Comparison of ENCODE assay signal across 13 cellular contexts in the genomic region with DNA sequence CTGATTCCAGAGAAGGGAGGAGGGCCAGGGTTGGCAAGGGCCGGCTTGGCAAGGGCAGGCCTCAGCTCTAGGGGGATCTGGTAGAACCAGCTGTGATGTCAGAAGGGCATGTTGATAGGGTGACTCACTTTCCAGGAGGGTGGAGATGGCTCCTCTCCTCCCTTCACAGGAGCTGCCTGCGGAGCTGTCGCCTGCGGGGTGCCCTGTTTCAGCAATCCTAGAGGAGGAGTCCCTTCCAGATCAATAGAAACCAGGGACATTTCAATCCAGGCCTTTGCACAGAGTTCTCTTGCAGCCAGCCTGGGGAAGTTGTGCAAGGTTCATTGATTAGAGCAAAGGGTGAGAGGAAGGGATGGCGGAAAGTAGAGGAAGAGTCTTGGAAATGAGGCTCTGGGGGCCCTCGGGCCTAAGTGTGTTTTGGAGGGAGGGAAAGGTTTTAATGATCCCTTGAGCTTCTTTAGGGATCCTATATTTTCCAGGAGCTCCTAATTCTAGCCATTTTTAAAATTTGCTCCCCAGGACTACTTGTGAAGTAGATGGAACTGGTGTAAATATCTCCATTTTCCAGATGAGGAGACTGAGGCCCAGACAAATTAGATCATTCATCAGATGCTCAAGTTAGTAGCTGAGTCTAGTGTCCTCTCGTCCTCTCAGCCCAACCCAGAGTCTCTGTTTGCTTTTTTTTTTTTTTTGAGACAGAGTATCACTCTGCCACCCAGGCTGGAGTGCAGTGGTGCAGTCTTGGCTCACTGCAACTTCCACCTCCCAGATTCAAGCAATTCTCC. TPM values are rescaled to one million over a fixed set of nuclear protein-coding genes. Genes with fewer than 3 reads are reported as not detected.
A peak's percentile ranks its signal among the peaks of the same experiment; 100 is the strongest.
DNase-seq lines count a peak whose midpoint lies in the region; ATAC-seq, FAIRE-seq and TF ChIP-seq lines count a peak whose summit lies in the region.
"Had no signal": no experiment of that assay in that cellular context is flagged by ENCODE, and none has a peak within 500 bp of the region (broad histone marks: within the 10 kb centered on the region; RNA-seq: fewer than 3 reads in every experiment).

No MANE protein-coding gene starts in this region.

- H2AFZ ChIP-seq in mammary epithelial cell (ENCODE audit: low read depth, low read length) = peak overlapping the region; percentile 27
- no peak overlapping the region for H2AFZ ChIP-seq in HepG2 (ENCODE audit: low read length)

- TF ChIP-seq CTCF in mammary epithelial cell (conservative IDR thresholded peaks at IDR 0.05 in 1 of 2, IDR thresholded peaks at IDR 0.05 in 1 of 2; ENCODE audit: extremely low read depth in 1 of 2, insufficient read depth in 1 of 2, low read depth in 1 of 2, low read length in 2 of 2) (no peak), HepG2 (CRISPR knock-in tag; IDR thresholded peaks at IDR 0.05) (no peak)

- H3K9ac ChIP-seq in mammary epithelial cell (ENCODE audit: insufficient read depth, low read length) (no peak overlapping the region), HepG2 (ENCODE audit: insufficient read depth, low read depth, low read length) (no peak overlapping the region)
- H3K9ac ChIP-seq: BLaER1 treated with 17β-estradiol and CSF1 and Interleukin-3, amounts not matched to agents 10 nM and 100 nM had no signal

- H3K27me3 ChIP-seq in mammary epithelial cell (ENCODE audit: insufficient read depth, low read length) = no peaks in the 10 kb centered on the region
- peaks cover 0 to 5% of the 10 kb centered on the region in 2 experiments; a peak in 1 of 5 replicates for H3K27me3 ChIP-seq in HepG2 (ENCODE audit: control insufficient read depth in 1 of 2, insufficient read depth in 2 of 2, low read length in 2 of 2)
- H3K27me3 ChIP-seq: BLaER1 treated with 17β-estradiol and CSF1 and Interleukin-3, amounts not matched to agents 10 nM and 100 nM had no signal

- DNase-seq in AG08396 (ENCODE audit: low spot score) (peak; percentile 33), HK-2 (ENCODE audit: unreplicated experiment) (peak; percentile 18), mammary epithelial cell (peak; percentile 50), HepG2 (ENCODE audit: low spot score) (peak; percentile 51), NCI-H2081 treated with DMSO at 0.1 percent for 48 hours (lab: John Stamatoyannopoulos, UW) (no peak), D341Med (ENCODE audit: low spot score) (no peak)
- DNase-seq: activated CD4-positive, alpha-beta T cell treated with anti-CD3 and anti-CD28 coated beads for 36 hours; erythroblast; NCI-H1436; NK-92 treated with Interleukin-12 subunit alpha and Interleukin-12 subunit beta, amount 100 ng/mL, for 24 hours had no signal

- intact Hi-C loops in mammary epithelial cell (cut with micrococcal nuclease) = no loop called here
- intact Hi-C loops in HepG2 (cut with micrococcal nuclease; ENCODE audit: unreplicated experiment) = no loop called here

- no peaks in the 10 kb centered on the region for H4K20me1 ChIP-seq in mammary epithelial cell (ENCODE audit: insufficient read depth, low read length)
- H4K20me1 ChIP-seq in HepG2 (ENCODE audit: insufficient read depth, low read length) = no peaks in the 10 kb centered on the region
- H4K20me1 ChIP-seq: BLaER1 treated with 17β-estradiol and CSF1 and Interleukin-3, amounts not matched to agents 10 nM and 100 nM had no signal

- ATAC-seq in HepG2 = peak; percentile 99
- no peak for ATAC-seq in HG03460 (IDR thresholded peaks at IDR 0.05; ENCODE audit: unreplicated experiment)
- ATAC-seq in HG02798 (IDR thresholded peaks at IDR 0.05; ENCODE audit: poor library complexity, unreplicated experiment) = no peak
- ATAC-seq: activated CD4-positive, alpha-beta T cell treated with anti-CD3 and anti-CD28 coated beads for 36 hours had no signal

- H3K36me3 ChIP-seq in mammary epithelial cell (ENCODE audit: insufficient read depth, low read length) (no peaks in the 10 kb centered on the region), HepG2 (replicated peaks in 1 of 2; ENCODE audit: control insufficient read depth in 1 of 2, insufficient read depth in 2 of 2, low read length in 2 of 2) (no peaks in the 10 kb centered on the region)
- H3K36me3 ChIP-seq: BLaER1 treated with 17β-estradiol and CSF1 and Interleukin-3, amounts not matched to agents 10 nM and 100 nM had no signal

- POLR2A ChIA-PET in HepG2 (lab: Yijun Ruan, JAX) = no interaction called here

- TF ChIP-seq RAD21 in HepG2 (CRISPR knock-in tag; IDR thresholded peaks at IDR 0.05) = no peak

- WGBS in mammary epithelial cell (ENCODE audit: low coverage, missing lambda C conversion rate) = 91% methylated on average over 6 of the region's 7 CpGs
- 0% methylated on average over 7 of the region's 7 CpGs for WGBS in HepG2 (ENCODE audit: low lambda C conversion rate)

- TF ChIP-seq POLR2A in HepG2 (IDR thresholded peaks at IDR 0.05; ENCODE audit: insufficient read depth in 1 of 2, low read depth in 2 of 2, low read length in 2 of 2) = no peak

- dilution Hi-C loops in mammary epithelial cell (cut with HindIII; ENCODE audit: low sequenced_read_pairs) = no loop called here

- H3K79me2 ChIP-seq in mammary epithelial cell (ENCODE audit: insufficient read depth, low read length) = no peaks in the 10 kb centered on the region
- no peaks in the 10 kb centered on the region for H3K79me2 ChIP-seq in HepG2 (ENCODE audit: insufficient read depth, low read length)

- H3K4me3 ChIP-seq in mammary epithelial cell (replicated peaks in 1 of 3; ENCODE audit: insufficient read depth in 1 of 3, low read depth in 2 of 3, low read length in 3 of 3) (no peak overlapping the region), HepG2 (replicated peaks in 1 of 3; ENCODE audit: insufficient read depth in 1 of 3, low read depth in 2 of 3, low read length in 3 of 3) (no peak overlapping the region)
- H3K4me3 ChIP-seq: BLaER1 treated with 17β-estradiol and CSF1 and Interleukin-3, amounts not matched to agents 10 nM and 100 nM had no signal

- peak; percentile 60 to 67; a peak in 3 of 4 replicates for TF ChIP-seq EP300 in HepG2 (IDR thresholded peaks at IDR 0.05; ENCODE audit: low read depth in 2 of 2, low read length in 2 of 2)
- no peak for TF ChIP-seq EP300 in HepG2 (CRISPR knock-in tag; IDR thresholded peaks at IDR 0.05; ENCODE audit: borderline replicate concordance)

- no peak overlapping the region for H3K4me2 ChIP-seq in mammary epithelial cell (ENCODE audit: insufficient read depth, low read depth, low read length)
- peak overlapping the region; percentile 41 for H3K4me2 ChIP-seq in HepG2 (ENCODE audit: low read depth, low read length)
- H3K4me2 ChIP-seq: BLaER1 treated with 17β-estradiol and CSF1 and Interleukin-3, amounts not matched to agents 10 nM and 100 nM had no signal

- peaks cover 7% of the 10 kb centered on the region for H3K4me1 ChIP-seq in mammary epithelial cell (ENCODE audit: insufficient read depth, low read length)
- peaks cover 17% of the 10 kb centered on the region for H3K4me1 ChIP-seq in HepG2 (ENCODE audit: insufficient read depth, low read length)
- H3K4me1 ChIP-seq: BLaER1 treated with 17β-estradiol and CSF1 and Interleukin-3, amounts not matched to agents 10 nM and 100 nM had no signal

- BruUV-seq in mammary epithelial cell (replicated peaks; lab: Mats Ljungman, UMichigan) = no TSS peak
- no TSS peak for BruUV-seq in HepG2 (replicated peaks; lab: Mats Ljungman, UMichigan)

- in situ Hi-C loops in mammary epithelial cell (cut with MboI; ENCODE audit: low sequenced_read_pairs in 2 of 2) = no loop called here
- in situ Hi-C loops in HepG2 (cut with HindIII; ENCODE audit: extremely low pct_ligation_motif_present, low pct_unique_long_range_greater_than_20kb) = no loop called here

- H3K27ac ChIP-seq in mammary epithelial cell (ENCODE audit: insufficient read depth, low read depth, low read length) = no peak overlapping the region
- H3K27ac ChIP-seq in HepG2 (ENCODE audit: extremely low read length, insufficient read depth, low read length) = no peak overlapping the region
- H3K27ac ChIP-seq: BLaER1 treated with 17β-estradiol and CSF1 and Interleukin-3, amounts not matched to agents 10 nM and 100 nM had no signal

- peak; percentile 66 for FAIRE-seq in HepG2 (lab: Jason Lieb, UNC)

- CTCF ChIA-PET in mammary epithelial cell (lab: Charles Lee; ENCODE audit: low non-redundant PET) = no interaction called here
- CTCF ChIA-PET in HepG2 (lab: Yijun Ruan, JAX; ENCODE audit: low intra/inter-chr PET ratio, low total read pairs) = no interaction called here

- H3K9me3 ChIP-seq in mammary epithelial cell (replicated peaks; ENCODE audit: insufficient read depth, low read length) (no peaks in the 10 kb centered on the region), HepG2 (ENCODE audit: low read length) (no peaks in the 10 kb centered on the region)

RNA-seq across cellular contexts. Expression of a gene that starts 24.8 kb away (rescaled TPM):
- total RNA-seq in mammary epithelial cell (10 to 100 TPM; 29.3 to 79.7 TPM), HepG2 (2016; rRNA removed; fragmentation: Illumina TruSeq; extraction: Trizol) (46.4 and 75.8 TPM in 2 replicates)
- polyA plus RNA-seq in mammary epithelial cell (41.3 TPM), HepG2 (2011; rRNA removed) (48.0 and 56.9 TPM in 2 replicates)
- polyA minus RNA-seq in mammary epithelial cell = 127 TPM
- 7.9 and 10.0 TPM in 2 replicates for total RNA-seq in HepG2 (2016; cell fraction: cytosol; rRNA removed; fragmentation: Illumina TruSeq; extraction: Trizol; ENCODE audit: low read depth)
- total RNA-seq in HepG2 (2016; cell fraction: insoluble cytoplasmic fraction; rRNA removed; fragmentation: Illumina TruSeq; extraction: Trizol) = 45.9 and 69.7 TPM in 2 replicates
- 48.2 and 51.0 TPM in 2 replicates for total RNA-seq in HepG2 (2016; cell fraction: membrane; rRNA removed; fragmentation: Illumina TruSeq; extraction: Trizol)
- 55.1 and 62.2 TPM in 2 replicates for total RNA-seq in HepG2 (2016; cell fraction: nucleus; rRNA removed; fragmentation: Illumina TruSeq; extraction: Trizol)
- polyA plus RNA-seq in HepG2 (2011; cell fraction: cytosol; rRNA removed) = 41.5 and 54.0 TPM in 2 replicates
- polyA plus RNA-seq in HepG2 (2011; cell fraction: nucleus; rRNA removed) = 27.7 and 32.7 TPM in 2 replicates
- 83.1 and 84.5 TPM in 2 replicates for polyA plus RNA-seq in HepG2 (2012)
- polyA plus RNA-seq in HepG2 (2016; cell fraction: cytosol; fragmentation: Illumina TruSeq; extraction: Trizol; ENCODE audit: low read depth) = 16.6 and 17.4 TPM in 2 replicates
- polyA plus RNA-seq in HepG2 (2016; cell fraction: insoluble cytoplasmic fraction; fragmentation: Illumina TruSeq; extraction: Trizol; ENCODE audit: low read depth) = 76.7 and 84.0 TPM in 2 replicates
- polyA plus RNA-seq in HepG2 (2016; cell fraction: membrane; fragmentation: Illumina TruSeq; extraction: Trizol; ENCODE audit: low read depth) = 43.1 and 47.3 TPM in 2 replicates
- polyA plus RNA-seq in HepG2 (2016; cell fraction: nucleus; fragmentation: Illumina TruSeq; extraction: Trizol; ENCODE audit: insufficient read depth, low read depth) = 77.0 and 77.7 TPM in 2 replicates
- polyA minus RNA-seq in HepG2 (2011; rRNA and poly(A)+ RNA removed; ENCODE audit: low replicate concordance) = 80.3 and 103 TPM in 2 replicates
- 85.8 and 89.6 TPM in 2 replicates for polyA minus RNA-seq in HepG2 (2011; cell fraction: cytosol; rRNA and poly(A)+ RNA removed)
- polyA minus RNA-seq in HepG2 (2011; cell fraction: nucleus; rRNA and poly(A)+ RNA removed) = 57.7 and 65.4 TPM in 2 replicates

Comparison
In these comparisons a context has a peak if more than half of its experiments do, and no peak if none do; other contexts are left out.
1. DNase-seq: peak in AG08396 (single experiment), HK-2 (single experiment), mammary epithelial cell (single experiment) and HepG2 (single experiment); none in NCI-H2081 treated with DMSO at 0.1 percent for 48 hours (single experiment) and D341Med (single experiment).